26 cellular contexts compared by ENCODE assay signal in genomic region chr9:22693151-22693550, GRCh38.
"Had no signal": no experiment of that assay in that cellular context is flagged by ENCODE, and none has a peak within 500 bp of the region (broad histone marks: within the 10 kb centered on the region; RNA-seq: fewer than 3 reads in every experiment).

No MANE protein-coding gene starts in this region.

- H3K4me3 ChIP-seq: body of pancreas, cardiac muscle cell, colonic mucosa, dorsolateral prefrontal cortex, left lung, lower lobe of right lung, neural progenitor cell, psoas muscle, spleen, testis, transverse colon had no signal

- H3K9me3 ChIP-seq: body of pancreas, colonic mucosa, lower lobe of right lung, psoas muscle, testis, transverse colon had no signal

- H3K27me3 ChIP-seq: body of pancreas, cardiac muscle cell, colonic mucosa, dorsolateral prefrontal cortex, left lung, neural progenitor cell, spleen, testis, transverse colon had no signal

- H3K4me2 ChIP-seq: neural progenitor cell had no signal

- H3K4me1 ChIP-seq: body of pancreas, colonic mucosa, left lung, lower lobe of right lung, neural progenitor cell, parathyroid adenoma, psoas muscle, spleen, testis, transverse colon had no signal

- H3K27ac ChIP-seq: body of pancreas, cardiac muscle cell, colonic mucosa, dorsolateral prefrontal cortex, left lung, lower lobe of right lung, neural progenitor cell, parathyroid adenoma, psoas muscle, spleen, testis, transverse colon, VCaP had no signal

- H3K79me2 ChIP-seq: parathyroid adenoma had no signal

- H3K36me3 ChIP-seq: cardiac muscle cell, colonic mucosa, left lung, lower lobe of right lung, neural progenitor cell, spleen, transverse colon had no signal

- H2AFZ ChIP-seq: neural progenitor cell, parathyroid adenoma had no signal

- H3K9ac ChIP-seq: neural progenitor cell, parathyroid adenoma had no signal

- DNase-seq: activated CD4-positive, alpha-beta T cell treated with anti-CD3 and anti-CD28 coated beads for 4 hours; activated CD4-positive, alpha-beta T cell treated with anti-CD3 and anti-CD28 coated beads, Interleukin-2, amount 50 U/mL, for 4 hours; activated naive CD4-positive, alpha-beta T cell; activated T-cell treated with anti-CD3 and anti-CD28 coated beads for 4 hours; activated T-cell treated with anti-CD3 and anti-CD28 coated beads, Interleukin-2, amount 50 U/mL, for 72 hours; anterior cingulate cortex; body of pancreas; cerebellar nuclear complex; colonic mucosa; dorsolateral prefrontal cortex; effector memory CD4-positive, alpha-beta T cell; foreskin melanocyte; left lung; lower lobe of right lung; mesenchymal stem cell; natural killer cell; occipital lobe; psoas muscle; spleen; stimulated activated naive CD4-positive, alpha-beta T cell; testis; transverse colon had no signal
